In genomic region chr12:91177380-91177779, GRCh38 we compare ENCODE assay signal across 16 cellular contexts. TPM values are rescaled to one million over a fixed set of nuclear protein-coding genes. Genes with fewer than 3 reads are reported as not detected.
A peak's percentile ranks its signal among the peaks of the same experiment; 100 is the strongest.
DNase-seq lines count a peak whose midpoint lies in the region; ATAC-seq and TF ChIP-seq lines count a peak whose summit lies in the region.
"Had no signal": no experiment of that assay in that cellular context is flagged by ENCODE, and none has a peak within 500 bp of the region (broad histone marks: within the 10 kb centered on the region; RNA-seq: fewer than 3 reads in every experiment).

No MANE protein-coding gene starts in this region.

- ATAC-seq in lower lobe of right lung (no peak), HG02970 (IDR thresholded peaks at IDR 0.05; ENCODE audit: low FRiP score, unreplicated experiment) (no peak)

- DNase-seq in HFFc6 = peak; percentile 3
- peak; percentile 10 for DNase-seq in astrocyte of the spinal cord (ENCODE audit: low read depth, low spot score)
- no peak for DNase-seq in lower lobe of right lung
- DNase-seq in testis = no peak
- DNase-seq in NCI-H2029 treated with DMSO at 0.1 percent for 48 hours (lab: John Stamatoyannopoulos, UW) = no peak
- no peak for DNase-seq in spleen
- DNase-seq: activated CD4-positive, alpha-beta T cell treated with anti-CD3 and anti-CD28 coated beads, Interleukin-2, amount 50 U/mL, for 4 hours; activated T-cell treated with anti-CD3 and anti-CD28 coated beads, Interleukin-2, amount 50 U/mL, for 48 hours; cerebellar nuclear complex; DMS 273 treated with DMSO at 0.1 percent for 48 hours; NCI-H1105; pancreas had no signal

- H3K36me3 ChIP-seq in lower lobe of right lung = no peaks in the 10 kb centered on the region
- H3K36me3 ChIP-seq in testis (ENCODE audit: low read depth, missing control alignments) = no peaks in the 10 kb centered on the region
- no peaks in the 10 kb centered on the region for H3K36me3 ChIP-seq in spleen
- H3K36me3 ChIP-seq: BLaER1 treated with 17β-estradiol and CSF1 and Interleukin-3, amounts not matched to agents 10 nM and 100 nM; pancreas had no signal

- H3K27ac Mint-ChIP-seq in HFFc6 = peak overlapping the region; percentile 21; the same call in 1 of the 2 replicates
- H3K27ac Mint-ChIP-seq: stimulated activated naive CD8-positive, alpha-beta T cell treated with anti-CD3 and anti-CD28 coated beads, Interleukin-15, Interleukin-2, amounts not matched to agents 100 ng/mL and 50 ng/mL, for 24 hours had no signal

- H3K4me1 ChIP-seq in lower lobe of right lung (no peaks in the 10 kb centered on the region), testis (no peaks in the 10 kb centered on the region), spleen (peaks cover 0 to 6% (median 0%) of the 10 kb centered on the region in 6 donors)
- H3K4me1 ChIP-seq: pancreas had no signal

- H3K9me3 ChIP-seq in lower lobe of right lung (no peaks in the 10 kb centered on the region), testis (no peaks in the 10 kb centered on the region), spleen (no peaks in the 10 kb centered on the region)
- H3K9me3 ChIP-seq: BLaER1 treated with 17β-estradiol and CSF1 and Interleukin-3, amounts not matched to agents 10 nM and 100 nM; pancreas had no signal

- TF ChIP-seq CTCF in HFFc6 (IDR thresholded peaks at IDR 0.05) (no peak), astrocyte of the spinal cord (IDR thresholded peaks at IDR 0.05; ENCODE audit: low read depth, low read length) (no peak), lower lobe of right lung (IDR thresholded peaks at IDR 0.05) (no peak), testis (IDR thresholded peaks at IDR 0.05) (no peak), spleen (IDR thresholded peaks at IDR 0.05 in 8 of 11, conservative IDR thresholded peaks at IDR 0.05 in 3 of 11) (no peak)

- 75 to 90% methylated on average over 1 of the region's 1 CpG for WGBS in testis, 2 donors
- WGBS in spleen, 5 donors = 84 to 94% (median 89%) methylated on average over 1 of the region's 1 CpG

- peaks cover 2% of the 10 kb centered on the region; the same call in 1 of the 2 replicates for H3K27me3 Mint-ChIP-seq in HFFc6 (ENCODE audit: insufficient read depth)
- H3K27me3 Mint-ChIP-seq: stimulated activated naive CD8-positive, alpha-beta T cell treated with anti-CD3 and anti-CD28 coated beads, Interleukin-15, Interleukin-2, amounts not matched to agents 100 ng/mL and 50 ng/mL, for 24 hours had no signal

- H3K27ac ChIP-seq in lower lobe of right lung (peak overlapping the region; percentile 74), testis (peak overlapping the region; percentile 83 to 90), spleen (no peak overlapping the region)
- H3K27ac ChIP-seq: BLaER1 treated with 17β-estradiol and CSF1 and Interleukin-3, amounts not matched to agents 10 nM and 100 nM had no signal

- H3K36me3 Mint-ChIP-seq in HFFc6 (ENCODE audit: low read depth) = no peaks in the 10 kb centered on the region

- no peaks in the 10 kb centered on the region for H3K9me3 Mint-ChIP-seq in HFFc6
- H3K9me3 Mint-ChIP-seq: stimulated activated naive CD8-positive, alpha-beta T cell treated with anti-CD3 and anti-CD28 coated beads, Interleukin-15, Interleukin-2, amounts not matched to agents 100 ng/mL and 50 ng/mL, for 24 hours had no signal

- intact Hi-C loops in lower lobe of right lung (cut with DNase I) (loop anchor here (10.0 kb wide), 1 partner anchor 147 kb away; no protein-coding TSS in a partner anchor), testis (cut with DNase I; ENCODE audit: low total_unique reads) (no loop called here), spleen (cut with DNase I; ENCODE audit: low total_unique reads) (no loop called here)

- no peak overlapping the region for H3K4me3 Mint-ChIP-seq in HFFc6
- H3K4me3 Mint-ChIP-seq: stimulated activated naive CD8-positive, alpha-beta T cell treated with anti-CD3 and anti-CD28 coated beads, Interleukin-15, Interleukin-2, amounts not matched to agents 100 ng/mL and 50 ng/mL, for 24 hours had no signal

- TF ChIP-seq POLR2A in testis (IDR thresholded peaks at IDR 0.05) = no peak
- no peak for TF ChIP-seq POLR2A in spleen (IDR thresholded peaks at IDR 0.05)

- in situ Hi-C loops in astrocyte of the spinal cord (cut with HindIII; ENCODE audit: low sequenced_read_pairs) = no loop called here

- peaks cover 10% of the 10 kb centered on the region for H3K4me1 Mint-ChIP-seq in HFFc6 (ENCODE audit: low read depth)

- H3K27me3 ChIP-seq in lower lobe of right lung (ENCODE audit: low read depth) (no peaks in the 10 kb centered on the region), testis (no peaks in the 10 kb centered on the region), spleen (replicated peaks in 1 of 7) (no peaks in the 10 kb centered on the region)
- H3K27me3 ChIP-seq: BLaER1 treated with 17β-estradiol and CSF1 and Interleukin-3, amounts not matched to agents 10 nM and 100 nM; pancreas had no signal

- H3K4me3 ChIP-seq in astrocyte of the spinal cord (ENCODE audit: low read depth, low read length) (no peak overlapping the region), lower lobe of right lung (peak overlapping the region; percentile 43), testis (peak overlapping the region in 1 of 2 donors; percentile 36), spleen (no peak overlapping the region)
- H3K4me3 ChIP-seq: BLaER1 treated with 17β-estradiol and CSF1 and Interleukin-3, amounts not matched to agents 10 nM and 100 nM; K562; pancreas had no signal

RNA-seq across cellular contexts. Expression of gene DCN, which starts 5.2 kb away (rescaled TPM):
- 10 to 100 TPM; 20.4 to 58.8 (median 48.7) TPM for total RNA-seq in HFFc6 (2021; fragmentation: NEBNext Ultra II Directional; extraction: Animal tissue kit (Norgen Biotek cat#: 25700))
- total RNA-seq in lower lobe of right lung = 843 TPM
- total RNA-seq in testis = 100 to 1,000 TPM; 144 to 329 TPM
- 1,453 TPM for polyA plus RNA-seq in testis (ENCODE audit: insufficient read depth, low read depth, low replicate concordance)
- total RNA-seq in spleen = 10 to 100 TPM in 2 of 7 donors, 1 to 10 TPM in 5; 1.6 to 11.5 (median 7.3) TPM
- polyA plus RNA-seq in spleen = 10 to 100 TPM in 2 of 3 donors, 1 to 10 TPM in 1; 8.1 to 60.1 (median 34.5) TPM

Comparison
In these comparisons a context has a peak if more than half of its experiments do, and no peak if none do; other contexts are left out.
1. DNase-seq: peak in HFFc6 (single experiment) and astrocyte of the spinal cord (single experiment); none in lower lobe of right lung (single experiment), testis (single experiment), NCI-H2029 treated with DMSO at 0.1 percent for 48 hours (single experiment) and spleen (single experiment).
2. H3K27ac ChIP-seq: peak in lower lobe of right lung (single experiment) and testis (2 of 2); none in spleen (0 of 8).